20 cellular contexts compared by ENCODE assay signal in genomic region chr19:20259615-20260014, GRCh38.
DNase-seq lines count a peak whose midpoint lies in the region; ATAC-seq and TF ChIP-seq lines count a peak whose summit lies in the region.
"Had no signal": no experiment of that assay in that cellular context is flagged by ENCODE, and none has a peak within 500 bp of the region (broad histone marks: within the 10 kb centered on the region; RNA-seq: fewer than 3 reads in every experiment).

No MANE protein-coding gene starts in this region.

- CTCF ChIA-PET in OCI-LY7 (lab: Charles Lee; ENCODE audit: unreplicated experiment) (no interaction called here), RWPE1 (lab: Yijun Ruan, JAX) (interaction anchor here (0.6 kb wide), 1 partner anchor 127 kb away, joined by 5 read pairs; no protein-coding TSS in a partner anchor)

- no peaks in the 10 kb centered on the region for H3K79me2 ChIP-seq in GM23338 (replicated peaks; ENCODE audit: insufficient read depth)
- no peaks in the 10 kb centered on the region for H3K79me2 ChIP-seq in OCI-LY7 (ENCODE audit: insufficient read depth, low read depth, low read length)
- H3K79me2 ChIP-seq in neural progenitor cell (ENCODE audit: low read depth): no peaks in the 10 kb centered on the region

- H3K4me1 Mint-ChIP-seq in GM23338 (peaks cover 56% of the 10 kb centered on the region), neural progenitor cell (no peaks in the 10 kb centered on the region)
- H3K4me1 Mint-ChIP-seq: CD14-positive monocyte had no signal

- H3K27me3 Mint-ChIP-seq in GM23338 (ENCODE audit: insufficient read depth, low read depth, poor library complexity) (peaks cover 6% of the 10 kb centered on the region), neural progenitor cell (ENCODE audit: insufficient read depth, low read depth) (no peaks in the 10 kb centered on the region)

- H3K4me2 ChIP-seq in GM23338 (peak overlapping the region; percentile 48), OCI-LY7 (ENCODE audit: low read length) (no peak overlapping the region), neural progenitor cell (no peak overlapping the region)
- H3K4me2 ChIP-seq: SK-N-SH had no signal

- intact Hi-C loops in OCI-LY7 (cut with micrococcal nuclease; ENCODE audit: unreplicated experiment): no loop called here

- H3K4me3 ChIP-seq in GM23338 (peak overlapping the region; percentile 9; the same call in 1 of the 2 replicates), OCI-LY7 (ENCODE audit: low read depth, low read length, poor library complexity, severe bottlenecking) (no peak overlapping the region), iPS DF 6.9 (ENCODE audit: low read length) (no peak overlapping the region), neural progenitor cell (no peak overlapping the region)
- H3K4me3 ChIP-seq: K562 had no signal

- H4K20me1 ChIP-seq in GM23338 (replicated peaks; ENCODE audit: insufficient read depth) (no peaks in the 10 kb centered on the region), OCI-LY7 (ENCODE audit: insufficient read depth, low read length) (no peaks in the 10 kb centered on the region), neural progenitor cell (ENCODE audit: low read depth) (no peaks in the 10 kb centered on the region)

- H3K36me3 ChIP-seq in GM23338 (ENCODE audit: insufficient read depth): no peaks in the 10 kb centered on the region
- no peaks in the 10 kb centered on the region for H3K36me3 ChIP-seq in OCI-LY7 (ENCODE audit: insufficient read depth, low read length)
- no peaks in the 10 kb centered on the region for H3K36me3 ChIP-seq in iPS DF 6.9 (ENCODE audit: control insufficient read depth, insufficient read depth, low read length)
- H3K36me3 ChIP-seq in neural progenitor cell: no peaks in the 10 kb centered on the region

- TF ChIP-seq CTCF in GM23338 (conservative IDR thresholded peaks at IDR 0.05; ENCODE audit: low read depth in 2 of 2) (no peak), OCI-LY7 (conservative IDR thresholded peaks at IDR 0.05; ENCODE audit: low read length) (no peak), neural progenitor cell (IDR thresholded peaks at IDR 0.05) (no peak), RWPE1 (conservative IDR thresholded peaks at IDR 0.05; ENCODE audit: low read depth) (no peak)

- DNase-seq in GM23338 (ENCODE audit: low spot score) (peak; percentile 81), OCI-LY7 (ENCODE audit: low spot score) (no peak), iPS DF 6.9 (ENCODE audit: low read depth, low spot score) (peak; percentile 63), neural progenitor cell (ENCODE audit: low spot score) (no peak), NOMO-1 treated with DMSO at 0.1 percent for 48 hours (lab: John Stamatoyannopoulos, UW; ENCODE audit: unreplicated experiment) (no peak), RWPE1 (ENCODE audit: low spot score) (no peak)
- no peak for DNase-seq in activated naive CD4-positive, alpha-beta T cell (lab: John Stamatoyannopoulos, UW)
- DNase-seq: DMS53, MM.1S, NCI-H1048, NCI-H1417 treated with DMSO at 0.1 percent for 48 hours, NCI-H187, NCI-H446 treated with DMSO at 0.1 percent for 48 hours, NCI-H526 treated with DMSO at 0.1 percent for 48 hours, SIG-M5, SK-N-SH had no signal

- H3K4me3 Mint-ChIP-seq in GM23338 (peak overlapping the region; percentile 43), neural progenitor cell (no peak overlapping the region)
- H3K4me3 Mint-ChIP-seq: B cell, CD14-positive monocyte had no signal

- ATAC-seq in GM23338: peak; percentile 85
- ATAC-seq: HCT116, K562 had no signal

- no TSS peak for BruUV-seq in OCI-LY7 (replicated peaks; lab: Mats Ljungman, UMichigan)

- H3K9me3 ChIP-seq in OCI-LY7 (ENCODE audit: low read length): no peaks in the 10 kb centered on the region
- no peaks in the 10 kb centered on the region for H3K9me3 ChIP-seq in iPS DF 6.9 (ENCODE audit: control insufficient read depth, insufficient read depth, low read length)
- H3K9me3 ChIP-seq in neural progenitor cell (ENCODE audit: low read depth): no peaks in the 10 kb centered on the region

- H3K9me3 Mint-ChIP-seq in GM23338 (no peaks in the 10 kb centered on the region), neural progenitor cell (peaks cover 27% of the 10 kb centered on the region)

- H2AFZ ChIP-seq in GM23338 (no peak overlapping the region), OCI-LY7 (ENCODE audit: low read length) (0 out of 2 replicates have a peak overlapping the region, but pooled peaks have one; percentile 11), neural progenitor cell (replicated peaks) (peak overlapping the region; percentile 63)

- WGBS in iPS DF 6.9 (ENCODE audit: insufficient coverage, insufficient read length): no CpG with 5 or more reads among the region's 1 CpG

- peaks cover 47% of the 10 kb centered on the region for H3K4me1 ChIP-seq in GM23338 (ENCODE audit: insufficient read depth)
- H3K4me1 ChIP-seq in OCI-LY7 (ENCODE audit: insufficient read depth, low read length, poor library complexity, severe bottlenecking): no peaks in the 10 kb centered on the region
- peaks cover 2% of the 10 kb centered on the region; the same call in 1 of the 2 replicates for H3K4me1 ChIP-seq in iPS DF 6.9 (ENCODE audit: control insufficient read depth, insufficient read depth, low read length)
- H3K4me1 ChIP-seq in neural progenitor cell: peaks cover 5% of the 10 kb centered on the region

- H3K27ac ChIP-seq in GM23338 (ENCODE audit: low read depth): peak overlapping the region; percentile 99
- H3K27ac ChIP-seq in OCI-LY7 (ENCODE audit: low read depth, low read length, poor library complexity, severe bottlenecking): no peak overlapping the region
- no peak overlapping the region for H3K27ac ChIP-seq in iPS DF 6.9 (ENCODE audit: low read length)
- no peak overlapping the region for H3K27ac ChIP-seq in neural progenitor cell
- no peak overlapping the region for H3K27ac ChIP-seq in RWPE1

- no peaks in the 10 kb centered on the region for H3K9me2 ChIP-seq in GM23338 (ENCODE audit: insufficient read depth)
- no peaks in the 10 kb centered on the region for H3K9me2 ChIP-seq in OCI-LY7 (ENCODE audit: insufficient read depth, low read length)
- H3K9me2 ChIP-seq: SK-N-SH had no signal

- no peaks in the 10 kb centered on the region for H3K36me3 Mint-ChIP-seq in GM23338 (ENCODE audit: low read depth)
- H3K36me3 Mint-ChIP-seq in neural progenitor cell: no peaks in the 10 kb centered on the region
- H3K36me3 Mint-ChIP-seq: CD14-positive monocyte had no signal

- no peaks in the 10 kb centered on the region; the same call in 1 of the 2 replicates for H3F3A ChIP-seq in GM23338 (replicated peaks; ENCODE audit: low read depth)
- peaks cover 9% of the 10 kb centered on the region for H3F3A ChIP-seq in neural progenitor cell (ENCODE audit: low read depth)

- no peaks in the 10 kb centered on the region for H3K27me3 ChIP-seq in GM23338 (ENCODE audit: insufficient read depth)
- no peaks in the 10 kb centered on the region for H3K27me3 ChIP-seq in iPS DF 6.9 (ENCODE audit: control insufficient read depth, insufficient read depth, low read length)
- H3K27me3 ChIP-seq in neural progenitor cell: peaks cover 4% of the 10 kb centered on the region

- POLR2A ChIA-PET in OCI-LY7 (lab: Charles Lee) (interaction anchor here (0.6 to 1.4 kb wide), 4 partner anchors 8 to 369 kb away, joined by 3 to 9 read pairs (median 4); no protein-coding TSS in a partner anchor), RWPE1 (lab: Yijun Ruan, JAX; ENCODE audit: low non-redundant PET) (no interaction called here)

- H3K9ac ChIP-seq in neural progenitor cell: no peak overlapping the region
- H3K9ac ChIP-seq: SK-N-SH had no signal

- H3K27ac Mint-ChIP-seq in GM23338 (peak overlapping the region; percentile 97), neural progenitor cell (no peak overlapping the region)
- H3K27ac Mint-ChIP-seq: B cell, CD14-positive monocyte had no signal

TF ChIP-seq in GM23338, 12 proteins besides CTCF, POLR2A, EP300 and RAD21:
- TF ChIP-seq JUNB (IDR thresholded peaks at IDR 0.05; ENCODE audit: unreplicated experiment) (no peak), POLR2AphosphoS5 (IDR thresholded peaks at IDR 0.05; ENCODE audit: low read depth) (peak; percentile 41; the same call in 1 of the 2 replicates), NANOG (IDR thresholded peaks at IDR 0.05; ENCODE audit: borderline replicate concordance) (peak; percentile 94)
TF ChIP-seq in GM23338: peak in this region for 2.

Comparison
In these comparisons a context has a peak if more than half of its experiments do, and no peak if none do; other contexts are left out.
1. DNase-seq: peak in GM23338 (single experiment) and iPS DF 6.9 (single experiment); none in OCI-LY7 (single experiment), neural progenitor cell (single experiment), NOMO-1 treated with DMSO at 0.1 percent for 48 hours (single experiment), activated naive CD4-positive, alpha-beta T cell (0 of 4) and RWPE1 (single experiment).